19 cellular contexts compared by ENCODE assay signal in the genomic region with DNA sequence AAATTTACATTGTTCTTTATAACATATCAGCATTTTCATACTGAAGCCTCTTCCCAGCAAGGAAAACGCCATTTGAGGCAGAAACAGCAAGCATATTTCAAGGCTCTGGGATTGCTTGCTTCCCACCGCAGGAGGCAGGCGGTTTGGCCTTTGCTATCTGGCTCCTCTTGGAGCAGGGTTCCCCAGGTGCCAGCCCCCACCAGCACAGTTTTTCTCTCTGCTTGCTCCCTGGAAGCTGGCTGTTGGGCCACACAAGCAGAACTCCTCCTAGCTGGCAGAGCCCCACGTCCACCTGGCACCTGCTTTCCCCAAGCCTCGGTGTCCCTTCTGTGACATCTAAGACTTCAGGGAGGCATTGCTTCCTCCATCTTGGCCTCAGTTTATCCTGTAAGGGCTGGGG. TPM values are rescaled to one million over a fixed set of nuclear protein-coding genes. Genes with fewer than 3 reads are reported as not detected.
DNase-seq lines count a peak whose midpoint lies in the region; ATAC-seq, FAIRE-seq and TF ChIP-seq lines count a peak whose summit lies in the region.
"Had no signal": no experiment of that assay in that cellular context is flagged by ENCODE, and none has a peak within 500 bp of the region (broad histone marks: within the 10 kb centered on the region; RNA-seq: fewer than 3 reads in every experiment).

No MANE protein-coding gene starts in this region.

- no peak for ATAC-seq in stimulated activated naive CD8-positive, alpha-beta T cell treated with anti-CD3 and anti-CD28 coated beads, Interleukin-15, amount 100 ng/mL, for 72 hours
- ATAC-seq in stimulated activated naive CD8-positive, alpha-beta T cell treated with anti-CD3 and anti-CD28 coated beads, Interleukin-15, Interleukin-2, amounts not matched to agents 100 U/mL and 50 U/mL, for 24 hours = no peak
- ATAC-seq in HepG2 = no peak
- ATAC-seq in GM18858 (IDR thresholded peaks at IDR 0.05; ENCODE audit: unreplicated experiment) = no peak

- POLR2A ChIA-PET in HepG2 (lab: Yijun Ruan, JAX) = no interaction called here

- peaks cover 21% of the 10 kb centered on the region for H3K36me3 Mint-ChIP-seq in activated naive CD8-positive, alpha-beta T cell treated with anti-CD3 and anti-CD28 coated beads for 36 hours

- intact Hi-C loops in HepG2 (cut with micrococcal nuclease; ENCODE audit: unreplicated experiment) = no loop called here

- H3K4me2 ChIP-seq in HepG2 (ENCODE audit: low read depth, low read length) = no peak overlapping the region

- no peaks in the 10 kb centered on the region; a peak in 1 of 5 replicates for H3K36me3 ChIP-seq in HepG2 (replicated peaks in 1 of 2; ENCODE audit: control insufficient read depth in 1 of 2, insufficient read depth in 2 of 2, low read length in 2 of 2)

- no peak overlapping the region for H3K4me3 ChIP-seq in HepG2 (replicated peaks in 1 of 3; ENCODE audit: insufficient read depth in 1 of 3, low read depth in 2 of 3, low read length in 3 of 3)

- no peaks in the 10 kb centered on the region for H3K9me3 ChIP-seq in HepG2 (ENCODE audit: low read length)

- BruUV-seq in HepG2 (replicated peaks; lab: Mats Ljungman, UMichigan) = no TSS peak

- TF ChIP-seq CTCF in HepG2 (CRISPR knock-in tag; IDR thresholded peaks at IDR 0.05) = no peak

- H3K4me1 Mint-ChIP-seq in stimulated activated naive CD8-positive, alpha-beta T cell treated with anti-CD3 and anti-CD28 coated beads, Interleukin-15, amount 100 ng/mL, for 72 hours = peaks cover 86% of the 10 kb centered on the region
- peaks cover 66% of the 10 kb centered on the region for H3K4me1 Mint-ChIP-seq in activated naive CD8-positive, alpha-beta T cell treated with anti-CD3 and anti-CD28 coated beads for 36 hours

- H4K20me1 ChIP-seq in HepG2 (ENCODE audit: insufficient read depth, low read length) = peaks cover 17% of the 10 kb centered on the region; the same call in 1 of the 2 replicates

- no peak for TF ChIP-seq RAD21 in HepG2 (CRISPR knock-in tag; IDR thresholded peaks at IDR 0.05)

- no peak for DNase-seq in stimulated activated naive CD8-positive, alpha-beta T cell treated with anti-CD3 and anti-CD28 coated beads, Interleukin-15, amount 100 ng/mL, for 72 hours
- no peak for DNase-seq in stimulated activated naive CD8-positive, alpha-beta T cell treated with anti-CD3 and anti-CD28 coated beads, Interleukin-15, Interleukin-2, amounts not matched to agents 100 U/mL and 50 U/mL, for 24 hours
- DNase-seq in activated naive CD8-positive, alpha-beta T cell treated with anti-CD3 and anti-CD28 coated beads for 36 hours = no peak
- no peak for DNase-seq in HepG2 (ENCODE audit: low spot score)
- DNase-seq in NCI-H1092 treated with DMSO at 0.1 percent for 48 hours (lab: John Stamatoyannopoulos, UW) = no peak
- no peak for DNase-seq in HuH-7 (ENCODE audit: low spot score)
- no peak for DNase-seq in NK-92 treated with Interleukin-12 subunit alpha and Interleukin-12 subunit beta, amount 100 ng/mL, for 24 hours (lab: John Stamatoyannopoulos, UW)
- DNase-seq: CD4-positive, alpha-beta memory T cell; IMR-90; MV-4-11; NCI-H1436; NCI-H2029 treated with DMSO at 0.1 percent for 48 hours; NCI-H510A; NCI-H82; SHP77 treated with DMSO at 0.1 percent for 48 hours had no signal

- no peak for TF ChIP-seq EP300 in HepG2 (IDR thresholded peaks at IDR 0.05; ENCODE audit: low read depth in 2 of 2, low read length in 2 of 2)
- TF ChIP-seq EP300 in HepG2 (CRISPR knock-in tag; IDR thresholded peaks at IDR 0.05; ENCODE audit: borderline replicate concordance) = no peak

- no peaks in the 10 kb centered on the region for H3K9me3 Mint-ChIP-seq in stimulated activated naive CD8-positive, alpha-beta T cell treated with anti-CD3 and anti-CD28 coated beads, Interleukin-15, amount 100 ng/mL, for 72 hours
- no peaks in the 10 kb centered on the region for H3K9me3 Mint-ChIP-seq in activated naive CD8-positive, alpha-beta T cell treated with anti-CD3 and anti-CD28 coated beads for 36 hours
- H3K9me3 Mint-ChIP-seq: CD4-positive, alpha-beta memory T cell had no signal

- H3K27ac Mint-ChIP-seq in stimulated activated naive CD8-positive, alpha-beta T cell treated with anti-CD3 and anti-CD28 coated beads, Interleukin-15, amount 100 ng/mL, for 72 hours = peak overlapping the region; percentile 84 to 93
- H3K27ac Mint-ChIP-seq in activated naive CD8-positive, alpha-beta T cell treated with anti-CD3 and anti-CD28 coated beads for 36 hours = peak overlapping the region; percentile 5

- peaks cover 14% of the 10 kb centered on the region for H3K4me1 ChIP-seq in HepG2 (ENCODE audit: insufficient read depth, low read length)

- peaks cover 92% of the 10 kb centered on the region for H3K79me2 ChIP-seq in HepG2 (ENCODE audit: insufficient read depth, low read length)

- WGBS in HepG2 (ENCODE audit: low lambda C conversion rate) = over 99% methylated on average over 5 of the region's 5 CpGs

- no peak for FAIRE-seq in HepG2 (lab: Jason Lieb, UNC)
- FAIRE-seq: A204.1, H54, RCC 7860 had no signal

- H3K27me3 ChIP-seq in HepG2 (ENCODE audit: control insufficient read depth in 1 of 2, insufficient read depth in 2 of 2, low read length in 2 of 2) = no peaks in the 10 kb centered on the region

- TF ChIP-seq POLR2A in HepG2 (IDR thresholded peaks at IDR 0.05; ENCODE audit: insufficient read depth in 1 of 2, low read depth in 2 of 2, low read length in 2 of 2) = no peak

- H2AFZ ChIP-seq in HepG2 (ENCODE audit: low read length) = no peak overlapping the region

- no peak overlapping the region for H3K4me3 Mint-ChIP-seq in stimulated activated naive CD8-positive, alpha-beta T cell treated with anti-CD3 and anti-CD28 coated beads, Interleukin-15, amount 100 ng/mL, for 72 hours
- H3K4me3 Mint-ChIP-seq in activated naive CD8-positive, alpha-beta T cell treated with anti-CD3 and anti-CD28 coated beads for 36 hours = no peak overlapping the region

- H3K27me3 Mint-ChIP-seq in stimulated activated naive CD8-positive, alpha-beta T cell treated with anti-CD3 and anti-CD28 coated beads, Interleukin-15, amount 100 ng/mL, for 72 hours = no peaks in the 10 kb centered on the region
- H3K27me3 Mint-ChIP-seq in activated naive CD8-positive, alpha-beta T cell treated with anti-CD3 and anti-CD28 coated beads for 36 hours = no peaks in the 10 kb centered on the region
- H3K27me3 Mint-ChIP-seq: CD4-positive, alpha-beta memory T cell had no signal

- CTCF ChIA-PET in HepG2 (lab: Yijun Ruan, JAX; ENCODE audit: low intra/inter-chr PET ratio, low total read pairs) = no interaction called here

- in situ Hi-C loops in HepG2 (cut with HindIII; ENCODE audit: extremely low pct_ligation_motif_present, low pct_unique_long_range_greater_than_20kb) = no loop called here

- H3K9ac ChIP-seq in HepG2 (ENCODE audit: insufficient read depth, low read depth, low read length) = no peak overlapping the region

- H3K27ac ChIP-seq in HepG2 (ENCODE audit: extremely low read length, insufficient read depth, low read length) = no peak overlapping the region

TF ChIP-seq in HepG2, 621 proteins besides CTCF, POLR2A, EP300 and RAD21 (continues in another document):
- TF ChIP-seq MAFF (IDR thresholded peaks at IDR 0.05; ENCODE audit: low read depth, low read length) = 0 out of 2 replicates have a peak, but pooled peaks have one; percentile 7
- TF ChIP-seq, protein P1, sequence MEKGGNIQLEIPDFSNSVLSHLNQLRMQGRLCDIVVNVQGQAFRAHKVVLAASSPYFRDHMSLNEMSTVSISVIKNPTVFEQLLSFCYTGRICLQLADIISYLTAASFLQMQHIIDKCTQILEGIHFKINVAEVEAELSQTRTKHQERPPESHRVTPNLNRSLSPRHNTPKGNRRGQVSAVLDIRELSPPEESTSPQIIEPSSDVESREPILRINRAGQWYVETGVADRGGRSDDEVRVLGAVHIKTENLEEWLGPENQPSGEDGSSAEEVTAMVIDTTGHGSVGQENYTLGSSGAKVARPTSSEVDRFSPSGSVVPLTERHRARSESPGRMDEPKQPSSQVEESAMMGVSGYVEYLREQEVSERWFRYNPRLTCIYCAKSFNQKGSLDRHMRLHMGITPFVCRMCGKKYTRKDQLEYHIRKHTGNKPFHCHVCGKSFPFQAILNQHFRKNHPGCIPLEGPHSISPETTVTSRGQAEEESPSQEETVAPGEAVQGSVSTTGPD (CRISPR knock-in tag; IDR thresholded peaks at IDR 0.05) = no peak

RNA-seq across cellular contexts. Expression of a gene that starts 16.7 kb away (rescaled TPM):
- total RNA-seq in activated naive CD8-positive, alpha-beta T cell treated with anti-CD3 and anti-CD28 coated beads for 36 hours = 100 to 1,000 TPM; 196 to 202 TPM
- 25.1 and 28.6 TPM in 2 replicates for total RNA-seq in HepG2 (2016; rRNA removed; fragmentation: Illumina TruSeq; extraction: Trizol)
- 10.8 and 13.3 TPM in 2 replicates for total RNA-seq in HepG2 (2016; cell fraction: cytosol; rRNA removed; fragmentation: Illumina TruSeq; extraction: Trizol; ENCODE audit: low read depth)
- total RNA-seq in HepG2 (2016; cell fraction: insoluble cytoplasmic fraction; rRNA removed; fragmentation: Illumina TruSeq; extraction: Trizol) = 24.5 and 30.0 TPM in 2 replicates
- total RNA-seq in HepG2 (2016; cell fraction: membrane; rRNA removed; fragmentation: Illumina TruSeq; extraction: Trizol) = 43.4 and 51.5 TPM in 2 replicates
- 19.5 and 24.3 TPM in 2 replicates for total RNA-seq in HepG2 (2016; cell fraction: nucleus; rRNA removed; fragmentation: Illumina TruSeq; extraction: Trizol)
- 15.1 and 16.8 TPM in 2 replicates for polyA plus RNA-seq in HepG2 (2011; rRNA removed)
- 10.5 and 13.4 TPM in 2 replicates for polyA plus RNA-seq in HepG2 (2011; cell fraction: cytosol; rRNA removed)
- polyA plus RNA-seq in HepG2 (2011; cell fraction: nucleus; rRNA removed) = 17.3 and 19.1 TPM in 2 replicates
- 19.3 and 26.1 TPM in 2 replicates for polyA plus RNA-seq in HepG2 (2012)
- polyA plus RNA-seq in HepG2 (2016; cell fraction: cytosol; fragmentation: Illumina TruSeq; extraction: Trizol; ENCODE audit: low read depth) = 13.2 and 13.4 TPM in 2 replicates
- polyA plus RNA-seq in HepG2 (2016; cell fraction: insoluble cytoplasmic fraction; fragmentation: Illumina TruSeq; extraction: Trizol; ENCODE audit: low read depth) = 38.8 and 59.1 TPM in 2 replicates
- polyA plus RNA-seq in HepG2 (2016; cell fraction: membrane; fragmentation: Illumina TruSeq; extraction: Trizol; ENCODE audit: low read depth) = 38.7 and 46.4 TPM in 2 replicates
- 43.6 and 47.2 TPM in 2 replicates for polyA plus RNA-seq in HepG2 (2016; cell fraction: nucleus; fragmentation: Illumina TruSeq; extraction: Trizol; ENCODE audit: insufficient read depth, low read depth)
- polyA minus RNA-seq in HepG2 (2011; rRNA and poly(A)+ RNA removed; ENCODE audit: low replicate concordance) = 16.0 and 18.2 TPM in 2 replicates
- 24.2 and 24.4 TPM in 2 replicates for polyA minus RNA-seq in HepG2 (2011; cell fraction: cytosol; rRNA and poly(A)+ RNA removed)
- 11.5 and 14.5 TPM in 2 replicates for polyA minus RNA-seq in HepG2 (2011; cell fraction: nucleus; rRNA and poly(A)+ RNA removed)
